Comparison of ENCODE assay signal across 24 cellular contexts in genomic region chr1:10834770-10835412, GRCh38. TPM values are rescaled to one million over a fixed set of nuclear protein-coding genes. Genes with fewer than 3 reads are reported as not detected.
DNase-seq lines count a peak whose midpoint lies in the region; ATAC-seq and TF ChIP-seq lines count a peak whose summit lies in the region.
"Had no signal": no experiment of that assay in that cellular context is flagged by ENCODE, and none has a peak within 500 bp of the region (broad histone marks: within the 10 kb centered on the region; RNA-seq: fewer than 3 reads in every experiment).

No MANE protein-coding gene starts in this region.

- WGBS in heart right ventricle, 2 donors, result 41 to 61% methylated on average over 16 of the region's 16 CpGs

- no peak for ATAC-seq in heart right ventricle
- ATAC-seq: activated CD4-positive, alpha-beta T cell treated with anti-CD3 and anti-CD28 coated beads for 36 hours; activated CD8-positive, alpha-beta T cell treated with anti-CD3 and anti-CD28 coated beads, Interleukin-2, amount 10 ng/mL, durations not matched to agents 7 days and 5 days; stimulated activated naive CD8-positive, alpha-beta T cell treated with anti-CD3 and anti-CD28 coated beads, Interleukin-15, Interleukin-2, amounts not matched to agents 100 U/mL and 50 U/mL, for 24 hours had no signal

- H3K9ac ChIP-seq in NT2/D1 (ENCODE audit: insufficient read length, low read depth), result peak overlapping the region; percentile 21
- H3K9ac ChIP-seq in neural progenitor cell, result no peak overlapping the region

- H3K4me3 ChIP-seq in NT2/D1 (ENCODE audit: insufficient read length, low read depth) (no peak overlapping the region), neural progenitor cell (peak overlapping the region; percentile 35), heart right ventricle (no peak overlapping the region)
- H3K4me3 ChIP-seq: vagina had no signal

- peak overlapping the region; percentile 78 for H3K4me2 ChIP-seq in neural progenitor cell

- DNase-seq in DMS153 (lab: John Stamatoyannopoulos, UW), result peak; percentile 24
- no peak for DNase-seq in DMS153 treated with DMSO at 0.1 percent for 48 hours (lab: John Stamatoyannopoulos, UW; ENCODE audit: unreplicated experiment)
- DNase-seq in NCI-H2081 (lab: John Stamatoyannopoulos, UW), result peak; percentile 79 to 87
- DNase-seq in NT2/D1 (ENCODE audit: low read depth, low spot score), result no peak
- DNase-seq in neural progenitor cell (ENCODE audit: low spot score), result no peak
- no peak for DNase-seq in stimulated activated CD8-positive, alpha-beta memory T cell treated with anti-CD3 and anti-CD28 coated beads, Interleukin-4, amount 100 ng/mL, for 48 hours
- DNase-seq in heart right ventricle, result no peak
- no peak for DNase-seq in effector CD8-positive, alpha-beta T cell (lab: John Stamatoyannopoulos, UW)
- DNase-seq: activated CD4-positive, alpha-beta T cell treated with anti-CD3 and anti-CD28 coated beads for 36 hours; activated CD8-positive, alpha-beta T cell treated with anti-CD3 and anti-CD28 coated beads, Interleukin-2, amount 10 ng/mL, durations not matched to agents 7 days and 5 days; Calu3; effector CD4-positive, alpha-beta T cell; immature natural killer cell; Kasumi-1; left colon; mesenchymal stem cell; MV-4-11; NCI-H2171; stimulated activated CD4-positive, alpha-beta T cell treated with anti-CD3 and anti-CD28 coated beads, Interleukin-15, amount 100 ng/mL, for 24 hours; stimulated activated naive CD8-positive, alpha-beta T cell treated with anti-CD3 and anti-CD28 coated beads, Interleukin-15, Interleukin-2, amounts not matched to agents 100 U/mL and 50 U/mL, for 24 hours; T-helper 2 cell had no signal

- intact Hi-C loops in heart right ventricle (cut with DNase I), result no loop called here

- H3K4me1 ChIP-seq in NT2/D1 (ENCODE audit: insufficient read depth, insufficient read length), result peaks cover 21% of the 10 kb centered on the region
- H3K4me1 ChIP-seq in neural progenitor cell, result peaks cover 31% of the 10 kb centered on the region
- peaks cover 0 to 8% (median 0%) of the 10 kb centered on the region in 9 donors for H3K4me1 ChIP-seq in heart right ventricle

- no peaks in the 10 kb centered on the region for H3K79me2 ChIP-seq in neural progenitor cell (ENCODE audit: low read depth)

- no peaks in the 10 kb centered on the region for H4K20me1 ChIP-seq in neural progenitor cell (ENCODE audit: low read depth)

- no peak for TF ChIP-seq CTCF in neural progenitor cell (IDR thresholded peaks at IDR 0.05)
- TF ChIP-seq CTCF in heart right ventricle (IDR thresholded peaks at IDR 0.05), result no peak

- H3K4me3 Mint-ChIP-seq in neural progenitor cell, result peak overlapping the region; percentile 48
- H3K4me3 Mint-ChIP-seq: activated CD4-positive, alpha-beta T cell treated with anti-CD3 and anti-CD28 coated beads for 36 hours; activated CD8-positive, alpha-beta T cell treated with anti-CD3 and anti-CD28 coated beads, Interleukin-2, amount 10 ng/mL, durations not matched to agents 7 days and 5 days; activated naive CD8-positive, alpha-beta T cell; immature natural killer cell had no signal

- H3K27me3 ChIP-seq in NT2/D1 (ENCODE audit: insufficient read depth, insufficient read length) (no peaks in the 10 kb centered on the region), neural progenitor cell (peaks cover 8% of the 10 kb centered on the region), heart right ventricle (peaks cover 0 to 64% (median 40%) of the 10 kb centered on the region in 7 donors)
- H3K27me3 ChIP-seq: vagina had no signal

- H3F3A ChIP-seq in neural progenitor cell (ENCODE audit: low read depth), result peaks cover 43% of the 10 kb centered on the region

- H3K27ac Mint-ChIP-seq in neural progenitor cell, result no peak overlapping the region
- H3K27ac Mint-ChIP-seq: activated CD4-positive, alpha-beta T cell treated with anti-CD3 and anti-CD28 coated beads for 36 hours; activated CD8-positive, alpha-beta T cell treated with anti-CD3 and anti-CD28 coated beads, Interleukin-2, amount 10 ng/mL, durations not matched to agents 7 days and 5 days; activated naive CD8-positive, alpha-beta T cell had no signal

- H3K4me1 Mint-ChIP-seq in neural progenitor cell, result peaks cover 42% of the 10 kb centered on the region
- H3K4me1 Mint-ChIP-seq: activated CD4-positive, alpha-beta T cell treated with anti-CD3 and anti-CD28 coated beads for 36 hours; immature natural killer cell had no signal

- H3K27ac ChIP-seq in neural progenitor cell (no peak overlapping the region), heart right ventricle (no peak overlapping the region)
- H3K27ac ChIP-seq: HL-60, vagina had no signal

- no peaks in the 10 kb centered on the region for H3K36me3 Mint-ChIP-seq in neural progenitor cell
- H3K36me3 Mint-ChIP-seq: activated naive CD8-positive, alpha-beta T cell had no signal

- H3K9me3 ChIP-seq in NT2/D1 (ENCODE audit: insufficient read depth, low read length) (no peaks in the 10 kb centered on the region), neural progenitor cell (ENCODE audit: low read depth) (no peaks in the 10 kb centered on the region), heart right ventricle (no peaks in the 10 kb centered on the region)
- H3K9me3 ChIP-seq: vagina had no signal

- H3K36me3 ChIP-seq in NT2/D1 (ENCODE audit: insufficient read depth, insufficient read length, low read length) (no peaks in the 10 kb centered on the region), neural progenitor cell (no peaks in the 10 kb centered on the region), heart right ventricle (no peaks in the 10 kb centered on the region)
- H3K36me3 ChIP-seq: vagina had no signal

- peaks cover 26% of the 10 kb centered on the region for H3K27me3 Mint-ChIP-seq in neural progenitor cell (ENCODE audit: insufficient read depth, low read depth)

- H3K9me3 Mint-ChIP-seq in neural progenitor cell, result no peaks in the 10 kb centered on the region

- H2AFZ ChIP-seq in neural progenitor cell (replicated peaks), result no peak overlapping the region

RNA-seq across cellular contexts. Expression of gene CASZ1, which starts 38.4 kb away (rescaled TPM):
- total RNA-seq in neural progenitor cell (ENCODE audit: low replicate concordance) (3.4 and 10.1 TPM in 2 replicates), heart right ventricle (10 to 100 TPM; 54.4 to 79.8 (median 66.1) TPM)
- 10 to 100 TPM; 19.5 to 44.9 TPM for polyA plus RNA-seq in heart right ventricle

Comparison
In these comparisons a context has a peak if more than half of its experiments do, and no peak if none do; other contexts are left out.
1. DNase-seq: peak in DMS153 (single experiment) and NCI-H2081 (2 of 2); none in DMS153 treated with DMSO at 0.1 percent for 48 hours (single experiment), NT2/D1 (single experiment), neural progenitor cell (single experiment), stimulated activated CD8-positive, alpha-beta memory T cell treated with anti-CD3 and anti-CD28 coated beads, Interleukin-4, amount 100 ng/mL, for 48 hours (single experiment), heart right ventricle (0 of 2) and effector CD8-positive, alpha-beta T cell (single experiment).